Comparison of ENCODE assay signal across 1 cellular context in the genomic region with DNA sequence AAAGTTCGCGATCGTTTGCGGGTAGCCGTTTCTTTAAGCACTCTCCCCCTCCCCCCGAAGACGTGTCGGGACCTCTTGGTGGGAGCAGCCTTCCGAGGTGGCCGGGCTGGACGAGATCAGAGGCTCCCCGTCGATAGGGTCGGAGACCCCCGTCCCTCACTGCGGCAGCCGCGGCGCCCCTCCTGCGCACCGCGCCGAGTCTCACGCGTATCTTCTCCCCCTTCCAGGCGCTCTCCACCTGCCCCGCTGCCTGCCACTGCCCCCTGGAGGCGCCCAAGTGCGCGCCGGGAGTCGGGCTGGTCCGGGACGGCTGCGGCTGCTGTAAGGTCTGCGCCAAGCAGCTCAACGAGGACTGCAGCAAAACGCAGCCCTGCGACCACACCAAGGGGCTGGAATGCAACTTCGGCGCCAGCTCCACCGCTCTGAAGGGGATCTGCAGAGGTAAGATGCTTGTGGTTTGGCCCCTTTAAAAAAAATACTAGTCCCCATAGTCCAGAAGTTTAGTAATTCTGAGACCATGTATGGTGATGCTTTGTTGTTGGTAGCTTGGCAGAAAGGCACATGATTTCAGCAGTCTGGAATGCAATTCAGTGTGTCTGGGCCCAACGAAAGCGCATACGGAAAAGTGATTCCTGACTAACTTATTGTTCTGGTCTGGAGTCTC.
A peak's percentile ranks its signal among the peaks of the same experiment; 100 is the strongest.
TF ChIP-seq lines count a peak whose summit lies in the region.

No MANE protein-coding gene starts in this region.

TF ChIP-seq in HEK293, 187 proteins besides CTCF, POLR2A, EP300 and RAD21 (continued from another document and continues in another):
- peak; percentile 23; the same call in 1 of the 2 replicates for TF ChIP-seq ZBTB11 (tag by site-specific recombination; conservative IDR thresholded peaks at IDR 0.05; ENCODE audit: low read depth)
- TF ChIP-seq OSR2 (tag by site-specific recombination; IDR thresholded peaks at IDR 0.05), result no peak; the same call in 1 of the 2 replicates
- peak; percentile 89 for TF ChIP-seq ZNF341 (tag by site-specific recombination; IDR thresholded peaks at IDR 0.05; ENCODE audit: low read depth)
- TF ChIP-seq ZNF362 (tag by site-specific recombination; IDR thresholded peaks at IDR 0.05), result peak; percentile 12; the same call in 1 of the 2 replicates
- TF ChIP-seq ZNF473 (tag by site-specific recombination; IDR thresholded peaks at IDR 0.05), result no peak
- TF ChIP-seq TRIM28 (IDR thresholded peaks at IDR 0.05; ENCODE audit: borderline replicate concordance, low read length), result peak; percentile 76; the same call in 1 of the 2 replicates
- no peak for TF ChIP-seq ZNF548 (tag by site-specific recombination; IDR thresholded peaks at IDR 0.05)
- TF ChIP-seq ZNF585B (tag by site-specific recombination; IDR thresholded peaks at IDR 0.05), result no peak; the same call in 1 of the 2 replicates
- peak; percentile 31; the same call in 1 of the 2 replicates for TF ChIP-seq GLI4 (tag by site-specific recombination; IDR thresholded peaks at IDR 0.05)
- TF ChIP-seq ZXDB (tag by site-specific recombination; IDR thresholded peaks at IDR 0.05), result peak; percentile 69
- TF ChIP-seq WT1 (tag by site-specific recombination; IDR thresholded peaks at IDR 0.05), result 0 out of 2 replicates have a peak, but pooled peaks have one; percentile 17
- no peak for TF ChIP-seq ZNF707 (tag by site-specific recombination; IDR thresholded peaks at IDR 0.05)
- TF ChIP-seq ZNF837 (tag by site-specific recombination; IDR thresholded peaks at IDR 0.05), result no peak
- no peak for TF ChIP-seq TSHZ1 (tag by site-specific recombination; IDR thresholded peaks at IDR 0.05; ENCODE audit: borderline replicate concordance)
- no peak for TF ChIP-seq ZNF211 (tag by site-specific recombination; IDR thresholded peaks at IDR 0.05; ENCODE audit: low read depth)
- TF ChIP-seq, protein P1, sequence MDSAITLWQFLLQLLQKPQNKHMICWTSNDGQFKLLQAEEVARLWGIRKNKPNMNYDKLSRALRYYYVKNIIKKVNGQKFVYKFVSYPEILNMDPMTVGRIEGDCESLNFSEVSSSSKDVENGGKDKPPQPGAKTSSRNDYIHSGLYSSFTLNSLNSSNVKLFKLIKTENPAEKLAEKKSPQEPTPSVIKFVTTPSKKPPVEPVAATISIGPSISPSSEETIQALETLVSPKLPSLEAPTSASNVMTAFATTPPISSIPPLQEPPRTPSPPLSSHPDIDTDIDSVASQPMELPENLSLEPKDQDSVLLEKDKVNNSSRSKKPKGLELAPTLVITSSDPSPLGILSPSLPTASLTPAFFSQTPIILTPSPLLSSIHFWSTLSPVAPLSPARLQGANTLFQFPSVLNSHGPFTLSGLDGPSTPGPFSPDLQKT (IDR thresholded peaks at IDR 0.05; ENCODE audit: borderline replicate concordance, low read depth, low read length), result no peak
- TF ChIP-seq ZNF571 (tag by site-specific recombination; IDR thresholded peaks at IDR 0.05), result no peak
- peak; percentile 21; the same call in 1 of the 2 replicates for TF ChIP-seq HIC1 (tag by site-specific recombination; IDR thresholded peaks at IDR 0.05)
- no peak for TF ChIP-seq ZNF747 (tag by site-specific recombination; IDR thresholded peaks at IDR 0.05)
- TF ChIP-seq ZNF776 (tag by site-specific recombination; IDR thresholded peaks at IDR 0.05; ENCODE audit: borderline replicate concordance), result no peak
- TF ChIP-seq GLI2 (tag by site-specific recombination; IDR thresholded peaks at IDR 0.05; ENCODE audit: borderline replicate concordance, low read depth), result no peak
- TF ChIP-seq HOXA7 (CRISPR knock-in tag; IDR thresholded peaks at IDR 0.05; ENCODE audit: borderline replicate concordance), result no peak
- TF ChIP-seq ZFP3 (tag by site-specific recombination; IDR thresholded peaks at IDR 0.05; ENCODE audit: low read depth), result no peak
- 0 out of 2 replicates have a peak, but pooled peaks have one; percentile 19 for TF ChIP-seq IKZF3 (tag by site-specific recombination; IDR thresholded peaks at IDR 0.05)
- 0 out of 2 replicates have a peak, but pooled peaks have one; percentile 44 for TF ChIP-seq ZBTB21 (tag by site-specific recombination; IDR thresholded peaks at IDR 0.05)
- TF ChIP-seq ZFHX2 (tag by site-specific recombination; conservative IDR thresholded peaks at IDR 0.05), result no peak
- TF ChIP-seq SETDB1 (IDR thresholded peaks at IDR 0.05; ENCODE audit: insufficient read length, low read length), result no peak
- TF ChIP-seq ZFP69B (tag by site-specific recombination; IDR thresholded peaks at IDR 0.05), result peak; percentile 56; the same call in 1 of the 2 replicates
- no peak for TF ChIP-seq ZNF354C (tag by site-specific recombination; IDR thresholded peaks at IDR 0.05; ENCODE audit: borderline replicate concordance, low read depth)
- TF ChIP-seq SALL2 (tag by site-specific recombination; IDR thresholded peaks at IDR 0.05; ENCODE audit: borderline replicate concordance), result no peak
- TF ChIP-seq ZNF302 (tag by site-specific recombination; IDR thresholded peaks at IDR 0.05; ENCODE audit: low read depth), result no peak
- no peak for TF ChIP-seq KLF7 (tag by site-specific recombination; IDR thresholded peaks at IDR 0.05; ENCODE audit: borderline replicate concordance)
- no peak for TF ChIP-seq ZNF768 (tag by site-specific recombination; IDR thresholded peaks at IDR 0.05)
- TF ChIP-seq ZBTB17 (tag by site-specific recombination; IDR thresholded peaks at IDR 0.05), result peak; percentile 54
- TF ChIP-seq ZBTB8A (tag by site-specific recombination; IDR thresholded peaks at IDR 0.05), result peak; percentile 11
- peak; percentile 81 for TF ChIP-seq PRDM10 (tag by site-specific recombination; IDR thresholded peaks at IDR 0.05)
- 0 out of 2 replicates have a peak, but pooled peaks have one; percentile 20 for TF ChIP-seq ZBTB48 (tag by site-specific recombination; IDR thresholded peaks at IDR 0.05)
- TF ChIP-seq ZNF830 (tag by site-specific recombination; IDR thresholded peaks at IDR 0.05; ENCODE audit: low read depth), result no peak
- TF ChIP-seq, protein P2, sequence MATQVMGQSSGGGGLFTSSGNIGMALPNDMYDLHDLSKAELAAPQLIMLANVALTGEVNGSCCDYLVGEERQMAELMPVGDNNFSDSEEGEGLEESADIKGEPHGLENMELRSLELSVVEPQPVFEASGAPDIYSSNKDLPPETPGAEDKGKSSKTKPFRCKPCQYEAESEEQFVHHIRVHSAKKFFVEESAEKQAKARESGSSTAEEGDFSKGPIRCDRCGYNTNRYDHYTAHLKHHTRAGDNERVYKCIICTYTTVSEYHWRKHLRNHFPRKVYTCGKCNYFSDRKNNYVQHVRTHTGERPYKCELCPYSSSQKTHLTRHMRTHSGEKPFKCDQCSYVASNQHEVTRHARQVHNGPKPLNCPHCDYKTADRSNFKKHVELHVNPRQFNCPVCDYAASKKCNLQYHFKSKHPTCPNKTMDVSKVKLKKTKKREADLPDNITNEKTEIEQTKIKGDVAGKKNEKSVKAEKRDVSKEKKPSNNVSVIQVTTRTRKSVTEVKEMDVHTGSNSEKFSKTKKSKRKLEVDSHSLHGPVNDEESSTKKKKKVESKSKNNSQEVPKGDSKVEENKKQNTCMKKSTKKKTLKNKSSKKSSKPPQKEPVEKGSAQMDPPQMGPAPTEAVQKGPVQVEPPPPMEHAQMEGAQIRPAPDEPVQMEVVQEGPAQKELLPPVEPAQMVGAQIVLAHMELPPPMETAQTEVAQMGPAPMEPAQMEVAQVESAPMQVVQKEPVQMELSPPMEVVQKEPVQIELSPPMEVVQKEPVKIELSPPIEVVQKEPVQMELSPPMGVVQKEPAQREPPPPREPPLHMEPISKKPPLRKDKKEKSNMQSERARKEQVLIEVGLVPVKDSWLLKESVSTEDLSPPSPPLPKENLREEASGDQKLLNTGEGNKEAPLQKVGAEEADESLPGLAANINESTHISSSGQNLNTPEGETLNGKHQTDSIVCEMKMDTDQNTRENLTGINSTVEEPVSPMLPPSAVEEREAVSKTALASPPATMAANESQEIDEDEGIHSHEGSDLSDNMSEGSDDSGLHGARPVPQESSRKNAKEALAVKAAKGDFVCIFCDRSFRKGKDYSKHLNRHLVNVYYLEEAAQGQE (tag by site-specific recombination; IDR thresholded peaks at IDR 0.05), result peak; percentile 60
